Comparison of ENCODE assay signal across 8 cellular contexts in genomic region chr3:197627772-197628523, GRCh38.
A peak's percentile ranks its signal among the peaks of the same experiment; 100 is the strongest.
DNase-seq lines count a peak whose midpoint lies in the region; ATAC-seq and TF ChIP-seq lines count a peak whose summit lies in the region.
"Not testable (repeated sequence)": the region's sequence is repeated elsewhere in the genome, so short reads cannot be mapped to it uniquely, and the experiment has no call there.

No MANE protein-coding gene starts in this region.

- not testable (repeated sequence) for TF ChIP-seq CTCF in cardiac fibroblast (IDR thresholded peaks at IDR 0.05; ENCODE audit: low read depth, low read length)

- H3K36me3 Mint-ChIP-seq in activated CD4-positive, alpha-beta T cell treated with anti-CD3 and anti-CD28 coated beads, Interleukin-2, amount 10 ng/mL, durations not matched to agents 24 days and 14 days (ENCODE audit: low read depth) = not testable (repeated sequence)

- H3K4me3 Mint-ChIP-seq in activated CD4-positive, alpha-beta T cell treated with anti-CD3 and anti-CD28 coated beads, Interleukin-2, amount 10 ng/mL, durations not matched to agents 24 days and 14 days = peak overlapping the region; percentile 84

- H3K27ac ChIP-seq in HUES6 (ENCODE audit: low read depth, low read length) = not testable (repeated sequence)

- H3K9ac ChIP-seq in HUES6 (ENCODE audit: low read length) = peak overlapping the region; percentile 70

- DNase-seq in GM04503 (ENCODE audit: low read depth) (peak; percentile 1), cardiac fibroblast (ENCODE audit: low read depth in 2 of 2) (peak; percentile 67 to 75), iPS DF 4.7 (ENCODE audit: extremely low read depth, low spot score) (peak; percentile 7), posterior vena cava (ENCODE audit: low spot score) (peak; percentile 97), stromal cell of bone marrow (ENCODE audit: low read depth) (peak; percentile 31)
- peak; percentile 98 for DNase-seq in activated CD4-positive, alpha-beta T cell treated with anti-CD3 and anti-CD28 coated beads, Interleukin-2, amount 10 ng/mL, durations not matched to agents 24 days and 14 days

- intact Hi-C loops in activated CD4-positive, alpha-beta T cell treated with anti-CD3 and anti-CD28 coated beads, Interleukin-2, amount 10 ng/mL, durations not matched to agents 24 days and 14 days (cut with micrococcal nuclease); posterior vena cava (cut with DNase I): not testable (repeated sequence)

- H3K27me3 Mint-ChIP-seq in activated CD4-positive, alpha-beta T cell treated with anti-CD3 and anti-CD28 coated beads, Interleukin-2, amount 10 ng/mL, durations not matched to agents 24 days and 14 days = not testable (repeated sequence)

- H3K4me3 ChIP-seq in HUES6 (ENCODE audit: low read depth, low read length) (peak overlapping the region; percentile 66), cardiac fibroblast (replicated peaks in 1 of 2; ENCODE audit: low read depth in 2 of 2, low read length in 2 of 2) (peak overlapping the region; percentile 63 to 64)

- H3K4me1 Mint-ChIP-seq in activated CD4-positive, alpha-beta T cell treated with anti-CD3 and anti-CD28 coated beads, Interleukin-2, amount 10 ng/mL, durations not matched to agents 24 days and 14 days = not testable (repeated sequence)

- not testable (repeated sequence) for H3K36me3 ChIP-seq in HUES6 (ENCODE audit: control insufficient read depth, insufficient read depth, low read length)

- peak overlapping the region; percentile 74 for H3K27ac Mint-ChIP-seq in activated CD4-positive, alpha-beta T cell treated with anti-CD3 and anti-CD28 coated beads, Interleukin-2, amount 10 ng/mL, durations not matched to agents 24 days and 14 days

- H3K9me3 Mint-ChIP-seq in activated CD4-positive, alpha-beta T cell treated with anti-CD3 and anti-CD28 coated beads, Interleukin-2, amount 10 ng/mL, durations not matched to agents 24 days and 14 days = not testable (repeated sequence)

- H3K27me3 ChIP-seq in HUES6 (ENCODE audit: control insufficient read depth, insufficient read depth, low read length) = not testable (repeated sequence)

- H3K4me1 ChIP-seq in HUES6 (ENCODE audit: control insufficient read depth, insufficient read depth, low read length) = not testable (repeated sequence)

- H3K9me3 ChIP-seq in HUES6 (ENCODE audit: control insufficient read depth, insufficient read depth, low read depth, low read length) = not testable (repeated sequence)

- ATAC-seq in GM21825 (IDR thresholded peaks at IDR 0.05; ENCODE audit: unreplicated experiment) = peak; percentile 83

Comparison
In these comparisons a context has a peak if more than half of its experiments do, and no peak if none do; other contexts are left out.
1. DNase-seq: peak in every context shown above with its lines; median percentile 98 in activated CD4-positive, alpha-beta T cell treated with anti-CD3 and anti-CD28 coated beads, Interleukin-2, amount 10 ng/mL, durations not matched to agents 24 days and 14 days; 97 in posterior vena cava; 71 in cardiac fibroblast; 31 in stromal cell of bone marrow; 7 in iPS DF 4.7; 1 in GM04503.